In the genomic region with DNA sequence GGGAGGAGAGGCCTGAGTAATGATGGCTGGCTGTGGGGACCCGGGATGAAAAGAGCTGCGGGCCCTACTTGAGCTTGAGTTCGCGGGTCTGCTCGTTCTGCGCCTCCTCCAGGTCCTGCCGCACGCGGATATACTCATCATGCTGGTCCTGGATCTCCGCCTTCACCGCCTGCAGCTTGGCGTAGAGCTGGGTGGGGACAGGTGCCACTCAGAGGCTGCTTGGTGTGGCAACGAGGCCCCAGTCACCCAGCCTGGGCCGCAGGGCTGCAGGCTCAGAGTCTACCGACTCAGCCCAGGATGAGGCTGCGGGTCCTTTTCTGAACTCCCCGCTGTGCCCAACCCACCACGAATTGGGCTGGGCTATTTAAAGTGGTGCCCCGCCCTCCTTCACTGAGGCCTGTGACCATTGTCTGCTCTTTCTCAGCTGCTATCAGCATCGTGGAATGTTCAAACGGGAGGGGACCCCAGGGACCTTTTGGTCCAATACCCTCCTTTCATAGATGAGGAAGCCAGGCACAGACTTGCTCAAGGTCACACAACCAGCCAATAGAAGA, we compare ENCODE assay signal across 15 cellular contexts.
"Had no signal": no experiment of that assay in that cellular context is flagged by ENCODE, and none has a peak within 500 bp of the region (broad histone marks: within the 10 kb centered on the region; RNA-seq: fewer than 3 reads in every experiment).

No MANE protein-coding gene starts in this region.

- H3K27ac ChIP-seq: brain microvascular endothelial cell, coronary artery, esophagus squamous epithelium, hepatocyte had no signal

- H3K27me3 ChIP-seq: brain microvascular endothelial cell, esophagus squamous epithelium, hepatocyte had no signal

- H3K9me3 ChIP-seq: esophagus squamous epithelium had no signal

- H2AFZ ChIP-seq: hepatocyte had no signal

- DNase-seq: activated CD4-positive, alpha-beta T cell treated with anti-CD3 and anti-CD28 coated beads, Interleukin-2, amount 10 ng/mL, durations not matched to agents 7 days and 5 days; activated CD4-positive, CD25-positive, alpha-beta regulatory T cell; activated CD8-positive, alpha-beta memory T cell treated with anti-CD3 and anti-CD28 coated beads, Interleukin-2, amount 50 U/mL, for 48 hours; activated gamma-delta T cell treated with Interleukin-2 at 50 U/mL for 16 hours; activated naive CD8-positive, alpha-beta T cell treated with anti-CD3 and anti-CD28 coated beads, Interleukin-2, amount 10 ng/mL, durations not matched to agents 7 days and 5 days; activated T-cell treated with anti-CD3 and anti-CD28 coated beads, Interleukin-2, amount 50 U/mL, for 72 hours; anterior cingulate cortex; esophagus squamous epithelium; kidney glomerular epithelial cell; left ventricle myocardium superior; stimulated activated CD4-positive, alpha-beta T cell treated with anti-CD3 and anti-CD28 coated beads, Interleukin-2, amount 100 ng/mL, for 48 hours had no signal

- H3K4me2 ChIP-seq: hepatocyte had no signal

- H3K4me1 ChIP-seq: esophagus squamous epithelium had no signal

- H3K4me3 ChIP-seq: coronary artery, esophagus squamous epithelium, hepatocyte had no signal

- ATAC-seq: activated T-cell treated with anti-CD3 and anti-CD28 coated beads, Interleukin-2, amount 50 U/mL, for 72 hours; left ventricle myocardium superior; stimulated activated memory B cell treated with anti-CD40 and anti-IgM and Interleukin-4, amounts not matched to agents 10 μg/mL and 1 μg/mL and 100 μg/mL, for 72 hours had no signal
